Comparison of ENCODE assay signal across 23 cellular contexts in genomic region chr17:12902046-12902445, GRCh38.
A peak's percentile ranks its signal among the peaks of the same experiment; 100 is the strongest.
DNase-seq lines count a peak whose midpoint lies in the region; ATAC-seq, FAIRE-seq and TF ChIP-seq lines count a peak whose summit lies in the region.
"Had no signal": no experiment of that assay in that cellular context is flagged by ENCODE, and none has a peak within 500 bp of the region (broad histone marks: within the 10 kb centered on the region; RNA-seq: fewer than 3 reads in every experiment).

No MANE protein-coding gene starts in this region.

- ATAC-seq in HepG2 (no peak; the same call in 2 of the 3 replicates), right lobe of liver (no peak), GM23338 (no peak), GM18870 (IDR thresholded peaks at IDR 0.05; ENCODE audit: unreplicated experiment) (no peak)
- ATAC-seq: CD8-positive, alpha-beta T cell had no signal

- peak overlapping the region; percentile 58; the same call in 1 of the 2 replicates for H3K27ac Mint-ChIP-seq in GM23338
- H3K27ac Mint-ChIP-seq: CD4-positive, alpha-beta T cell; CD8-positive, alpha-beta T cell had no signal

- FAIRE-seq in HepG2 (lab: Jason Lieb, UNC): no peak
- FAIRE-seq: A204.1, D721Med, G401.6, GM12891, GM18507, GM19239 had no signal

- H3K4me3 ChIP-seq in HepG2 (replicated peaks in 1 of 3; ENCODE audit: insufficient read depth in 1 of 3, low read depth in 2 of 3, low read length in 3 of 3) (no peak overlapping the region), right lobe of liver (no peak overlapping the region), GM23338 (no peak overlapping the region), trophoblast cell (ENCODE audit: low read depth, low read length) (no peak overlapping the region)
- H3K4me3 ChIP-seq: BLaER1 had no signal

- H3K9me3 Mint-ChIP-seq in GM23338: peaks cover 2% of the 10 kb centered on the region

- no peak overlapping the region for H2BK12ac ChIP-seq in trophoblast cell (ENCODE audit: low read length)

- H3K9me3 ChIP-seq in HepG2 (ENCODE audit: low read length): no peaks in the 10 kb centered on the region
- no peaks in the 10 kb centered on the region for H3K9me3 ChIP-seq in right lobe of liver
- no peaks in the 10 kb centered on the region for H3K9me3 ChIP-seq in trophoblast cell (ENCODE audit: insufficient read depth, low read depth, low read length)
- H3K9me3 ChIP-seq: BE2C, Caco-2 had no signal

- H3K4me2 ChIP-seq in HepG2 (ENCODE audit: low read depth, low read length): peak overlapping the region; percentile 44; the same call in 1 of the 2 replicates
- no peak overlapping the region for H3K4me2 ChIP-seq in GM23338
- H3K4me2 ChIP-seq in trophoblast cell (ENCODE audit: low read length): no peak overlapping the region
- H3K4me2 ChIP-seq: BLaER1 had no signal

- CTCF ChIA-PET in HepG2 (lab: Yijun Ruan, JAX; ENCODE audit: low intra/inter-chr PET ratio, low total read pairs): no interaction called here

- H3K27me3 Mint-ChIP-seq in GM23338 (ENCODE audit: insufficient read depth, low read depth, poor library complexity): peaks cover 3% of the 10 kb centered on the region
- H3K27me3 Mint-ChIP-seq: CD4-positive, alpha-beta T cell had no signal

- H4K8ac ChIP-seq in trophoblast cell (ENCODE audit: low read depth, low read length): no peak overlapping the region

- H3K9ac ChIP-seq in HepG2 (ENCODE audit: insufficient read depth, low read depth, low read length) (no peak overlapping the region), trophoblast cell (ENCODE audit: low read length) (no peak overlapping the region)
- H3K9ac ChIP-seq: BLaER1 had no signal

- WGBS in HepG2 (ENCODE audit: low lambda C conversion rate): 85% methylated on average over 3 of the region's 3 CpGs
- WGBS in right lobe of liver (ENCODE audit: insufficient coverage, low coverage, low lambda C conversion rate, missing lambda C conversion rate): 71% methylated on average over 3 of the region's 3 CpGs
- no CpG with 5 or more reads among the region's 3 CpGs for WGBS in trophoblast cell (ENCODE audit: extremely low coverage, insufficient coverage, insufficient read length)

- H4K20me1 ChIP-seq in HepG2 (ENCODE audit: insufficient read depth, low read length) (no peaks in the 10 kb centered on the region), GM23338 (replicated peaks; ENCODE audit: insufficient read depth) (no peaks in the 10 kb centered on the region; the same call in 1 of the 2 replicates)
- H4K20me1 ChIP-seq: BLaER1 had no signal

- TF ChIP-seq EP300 in HepG2 (IDR thresholded peaks at IDR 0.05; ENCODE audit: low read depth in 2 of 2, low read length in 2 of 2): no peak
- TF ChIP-seq EP300 in HepG2 (CRISPR knock-in tag; IDR thresholded peaks at IDR 0.05; ENCODE audit: borderline replicate concordance): no peak

- peaks cover 13% of the 10 kb centered on the region for H3K4me1 Mint-ChIP-seq in GM23338

- POLR2A ChIA-PET in HepG2 (lab: Yijun Ruan, JAX): no interaction called here

- H2BK120ac ChIP-seq in trophoblast cell (ENCODE audit: insufficient read depth, low read length, poor library complexity): no peak overlapping the region

- H3K23ac ChIP-seq in trophoblast cell (ENCODE audit: low read length): no peak overlapping the region

- no peak overlapping the region for H3K18ac ChIP-seq in trophoblast cell (ENCODE audit: low read length)

- peaks cover 23% of the 10 kb centered on the region for H3K4me1 ChIP-seq in HepG2 (ENCODE audit: insufficient read depth, low read length)
- H3K4me1 ChIP-seq in right lobe of liver: no peaks in the 10 kb centered on the region
- peaks cover 13% of the 10 kb centered on the region; the same call in 1 of the 2 replicates for H3K4me1 ChIP-seq in GM23338 (ENCODE audit: insufficient read depth)
- H3K4me1 ChIP-seq in trophoblast cell (ENCODE audit: control insufficient read depth in 1 of 2, insufficient read depth in 2 of 2, low read length in 2 of 2): no peaks in the 10 kb centered on the region
- H3K4me1 ChIP-seq: BE2C, BLaER1, Caco-2 had no signal

- H3K27ac ChIP-seq in HepG2 (ENCODE audit: extremely low read length, insufficient read depth, low read length) (no peak overlapping the region), right lobe of liver (no peak overlapping the region), C4-2B (peak overlapping the region; percentile 68), GM23338 (ENCODE audit: low read depth) (no peak overlapping the region), trophoblast cell (ENCODE audit: low read depth, low read length) (no peak overlapping the region), caudate nucleus (ENCODE audit: low read depth, low read length) (no peak overlapping the region)
- H3K27ac ChIP-seq: BLaER1 had no signal

- TF ChIP-seq CTCF in HepG2 (CRISPR knock-in tag; IDR thresholded peaks at IDR 0.05): no peak
- TF ChIP-seq CTCF in right lobe of liver (IDR thresholded peaks at IDR 0.05): no peak
- no peak for TF ChIP-seq CTCF in C4-2B (conservative IDR thresholded peaks at IDR 0.05)
- TF ChIP-seq CTCF in GM23338 (conservative IDR thresholded peaks at IDR 0.05; ENCODE audit: low read depth in 2 of 2): no peak

- TF ChIP-seq RAD21 in HepG2 (CRISPR knock-in tag; IDR thresholded peaks at IDR 0.05): no peak

- no TSS peak for BruUV-seq in HepG2 (replicated peaks; lab: Mats Ljungman, UMichigan)

- no peak overlapping the region for H3K14ac ChIP-seq in trophoblast cell (ENCODE audit: low read length)

- H4K91ac ChIP-seq in trophoblast cell (ENCODE audit: low read depth, low read length): no peak overlapping the region

- intact Hi-C loops in HepG2 (cut with micrococcal nuclease; ENCODE audit: unreplicated experiment): no loop called here
- intact Hi-C loops in right lobe of liver (cut with DNase I): no loop called here

- in situ Hi-C loops in HepG2 (cut with HindIII; ENCODE audit: extremely low pct_ligation_motif_present, low pct_unique_long_range_greater_than_20kb): no loop called here

- H3K4ac ChIP-seq in trophoblast cell (ENCODE audit: low read depth, low read length): no peak overlapping the region

- H2AFZ ChIP-seq in HepG2 (ENCODE audit: low read length) (no peak overlapping the region), GM23338 (no peak overlapping the region), trophoblast cell (ENCODE audit: insufficient read depth, low read length, poor library complexity) (no peak overlapping the region)

- no peak overlapping the region for H3K4me3 Mint-ChIP-seq in GM23338
- H3K4me3 Mint-ChIP-seq: CD4-positive, alpha-beta T cell; CD8-positive, alpha-beta T cell had no signal

- H4K12ac ChIP-seq in trophoblast cell (ENCODE audit: low read depth, low read length): no peak overlapping the region

- TF ChIP-seq POLR2A in HepG2 (IDR thresholded peaks at IDR 0.05; ENCODE audit: insufficient read depth in 1 of 2, low read depth in 2 of 2, low read length in 2 of 2) (no peak), right lobe of liver (IDR thresholded peaks at IDR 0.05) (no peak)

- no peak for DNase-seq in HepG2 (ENCODE audit: low spot score)
- no peak for DNase-seq in right lobe of liver
- no peak for DNase-seq in GM23338 (ENCODE audit: low spot score)
- peak; percentile 69 to 76 for DNase-seq in trophoblast cell
- DNase-seq in activated gamma-delta T cell treated with Interleukin-2 at 50 U/mL for 16 hours: no peak
- no peak for DNase-seq in caudate nucleus (lab: John Stamatoyannopoulos, UW)
- DNase-seq: 8988T; BE2C; C1 segment of cervical spinal cord; Caco-2; Calu3; CD4-positive, alpha-beta T cell; CD8-positive, alpha-beta T cell; GF-D8 had no signal

- H3K79me2 ChIP-seq in HepG2 (ENCODE audit: insufficient read depth, low read length) (no peaks in the 10 kb centered on the region), GM23338 (replicated peaks; ENCODE audit: insufficient read depth) (no peaks in the 10 kb centered on the region), trophoblast cell (ENCODE audit: control insufficient read depth, insufficient read depth, low read length, poor library complexity) (no peaks in the 10 kb centered on the region)

- no peak overlapping the region for H2AK5ac ChIP-seq in trophoblast cell (ENCODE audit: low read length)

- H3K9me2 ChIP-seq in GM23338 (ENCODE audit: insufficient read depth): no peaks in the 10 kb centered on the region

- no peaks in the 10 kb centered on the region for H3K79me1 ChIP-seq in trophoblast cell (ENCODE audit: low read length)

- peaks cover 39% of the 10 kb centered on the region for H3K36me3 Mint-ChIP-seq in GM23338 (ENCODE audit: low read depth)
- H3K36me3 Mint-ChIP-seq: CD8-positive, alpha-beta T cell had no signal

- H3K27me3 ChIP-seq in HepG2 (ENCODE audit: control insufficient read depth in 1 of 2, insufficient read depth in 2 of 2, low read length in 2 of 2) (no peaks in the 10 kb centered on the region; a peak in 1 of 5 replicates), right lobe of liver (no peaks in the 10 kb centered on the region), GM23338 (ENCODE audit: insufficient read depth) (no peaks in the 10 kb centered on the region), trophoblast cell (ENCODE audit: insufficient read depth, low read length) (no peaks in the 10 kb centered on the region)
- H3K27me3 ChIP-seq: BE2C, BLaER1 had no signal

- H2BK5ac ChIP-seq in trophoblast cell (ENCODE audit: low read depth, low read length, poor library complexity): no peak overlapping the region

- H3F3A ChIP-seq in GM23338 (replicated peaks; ENCODE audit: low read depth): no peaks in the 10 kb centered on the region

- H3K36me3 ChIP-seq in HepG2 (replicated peaks in 1 of 2; ENCODE audit: control insufficient read depth in 1 of 2, insufficient read depth in 2 of 2, low read length in 2 of 2): no peaks in the 10 kb centered on the region
- no peaks in the 10 kb centered on the region for H3K36me3 ChIP-seq in right lobe of liver
- no peaks in the 10 kb centered on the region for H3K36me3 ChIP-seq in GM23338 (ENCODE audit: insufficient read depth)
- H3K36me3 ChIP-seq in trophoblast cell (ENCODE audit: control insufficient read depth in 1 of 2, insufficient read depth in 2 of 2, low read length in 2 of 2): no peaks in the 10 kb centered on the region
- H3K36me3 ChIP-seq: BE2C had no signal

TF ChIP-seq in GM23338, 12 proteins besides CTCF, POLR2A, EP300 and RAD21 (continues in another document):
- TF ChIP-seq CREB1 (CRISPR knock-in tag; IDR thresholded peaks at IDR 0.05; ENCODE audit: low read depth) (no peak), ZNF331 (CRISPR knock-in tag; IDR thresholded peaks at IDR 0.05; ENCODE audit: low read depth) (no peak), STAT1 (IDR thresholded peaks at IDR 0.05; ENCODE audit: unreplicated experiment) (no peak), ZNF114 (CRISPR knock-in tag; IDR thresholded peaks at IDR 0.05) (no peak), NANOG (IDR thresholded peaks at IDR 0.05; ENCODE audit: borderline replicate concordance) (no peak), EZH2phosphoT487 (IDR thresholded peaks at IDR 0.05; ENCODE audit: unreplicated experiment) (no peak)

Comparison
In these comparisons a context has a peak if more than half of its experiments do, and no peak if none do; other contexts are left out.
1. DNase-seq: peak in trophoblast cell (2 of 2); none in HepG2 (single experiment), right lobe of liver (0 of 3), GM23338 (single experiment), activated gamma-delta T cell treated with Interleukin-2 at 50 U/mL for 16 hours (single experiment) and caudate nucleus (0 of 61).